ENCODE assay signal across 1 cellular context in genomic region chr17:7239091-7240027, GRCh38.
TF ChIP-seq lines count a peak whose summit lies in the region.

Gene PHF23, minus strand, starts transcription at chr17:7239457. Its CDS starts 178 bp downstream, at chr17:7239279.

TF ChIP-seq in K562, 482 proteins besides CTCF, POLR2A, EP300 and RAD21 (continued from another document and continues in another):
- TF ChIP-seq, protein P1, sequence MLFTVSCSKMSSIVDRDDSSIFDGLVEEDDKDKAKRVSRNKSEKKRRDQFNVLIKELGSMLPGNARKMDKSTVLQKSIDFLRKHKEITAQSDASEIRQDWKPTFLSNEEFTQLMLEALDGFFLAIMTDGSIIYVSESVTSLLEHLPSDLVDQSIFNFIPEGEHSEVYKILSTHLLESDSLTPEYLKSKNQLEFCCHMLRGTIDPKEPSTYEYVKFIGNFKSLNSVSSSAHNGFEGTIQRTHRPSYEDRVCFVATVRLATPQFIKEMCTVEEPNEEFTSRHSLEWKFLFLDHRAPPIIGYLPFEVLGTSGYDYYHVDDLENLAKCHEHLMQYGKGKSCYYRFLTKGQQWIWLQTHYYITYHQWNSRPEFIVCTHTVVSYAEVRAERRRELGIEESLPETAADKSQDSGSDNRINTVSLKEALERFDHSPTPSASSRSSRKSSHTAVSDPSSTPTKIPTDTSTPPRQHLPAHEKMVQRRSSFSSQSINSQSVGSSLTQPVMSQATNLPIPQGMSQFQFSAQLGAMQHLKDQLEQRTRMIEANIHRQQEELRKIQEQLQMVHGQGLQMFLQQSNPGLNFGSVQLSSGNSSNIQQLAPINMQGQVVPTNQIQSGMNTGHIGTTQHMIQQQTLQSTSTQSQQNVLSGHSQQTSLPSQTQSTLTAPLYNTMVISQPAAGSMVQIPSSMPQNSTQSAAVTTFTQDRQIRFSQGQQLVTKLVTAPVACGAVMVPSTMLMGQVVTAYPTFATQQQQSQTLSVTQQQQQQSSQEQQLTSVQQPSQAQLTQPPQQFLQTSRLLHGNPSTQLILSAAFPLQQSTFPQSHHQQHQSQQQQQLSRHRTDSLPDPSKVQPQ (CRISPR knock-in tag; IDR thresholded peaks at IDR 0.05; ENCODE audit: borderline replicate concordance) = no peak
- TF ChIP-seq PURB (CRISPR knock-in tag; IDR thresholded peaks at IDR 0.05; ENCODE audit: low read depth) (no peak), KDM4B (IDR thresholded peaks at IDR 0.05; ENCODE audit: borderline replicate concordance in 2 of 2, low read depth in 1 of 2) (peak in 1 of 2 experiments; percentile 93; a peak in 2 of 4 replicates), ETV1 (tag; conservative IDR thresholded peaks at IDR 0.05; ENCODE audit: low read depth) (peak; percentile 85), DPF2 (IDR thresholded peaks at IDR 0.05) (peak; percentile 17; the same call in 1 of the 2 replicates), NCOA2 (IDR thresholded peaks at IDR 0.05; ENCODE audit: partially characterized antibody in 2 of 2) (no peak), ZNF23 (CRISPR knock-in tag; IDR thresholded peaks at IDR 0.05) (no peak), ELF4 (CRISPR knock-in tag; IDR thresholded peaks at IDR 0.05) (peak; percentile 43; the same call in 1 of the 2 replicates), NCOA6 (IDR thresholded peaks at IDR 0.05) (no peak), ATF1 (CRISPR knock-in tag; IDR thresholded peaks at IDR 0.05) (no peak), ATF1 (tag; IDR thresholded peaks at IDR 0.05) (peak; percentile 42; the same call in 1 of the 2 replicates), YY1 (IDR thresholded peaks at IDR 0.05; ENCODE audit: borderline replicate concordance in 1 of 3, control insufficient read depth in 1 of 3, extremely low read depth in 1 of 3, insufficient read depth in 3 of 3, insufficient read length in 1 of 3, insufficient replicate concordance in 2 of 3, low read depth in 1 of 3, low read length in 2 of 3) (peak; percentile 20 to 88 (median 82)), NFIC (IDR thresholded peaks at IDR 0.05) (0 out of 2 replicates have a peak, but pooled peaks have one; percentile 8), FIP1L1 (IDR thresholded peaks at IDR 0.05; ENCODE audit: low read depth, low read length, poor library complexity, severe bottlenecking) (peak; percentile 71), ZNF12 (CRISPR knock-in tag; IDR thresholded peaks at IDR 0.05) (no peak), CHD4 (IDR thresholded peaks at IDR 0.05; ENCODE audit: insufficient read depth, insufficient replicate concordance, low read depth, low read length, poor library complexity, severe bottlenecking) (no peak), TEAD4 (IDR thresholded peaks at IDR 0.05; ENCODE audit: low read length) (no peak), TEAD4 (CRISPR knock-in tag; IDR thresholded peaks at IDR 0.05; ENCODE audit: borderline replicate concordance) (no peak), TSC22D4 (tag; IDR thresholded peaks at IDR 0.05) (no peak), SIN3B (IDR thresholded peaks at IDR 0.05; ENCODE audit: low read depth) (no peak), GATAD2A (IDR thresholded peaks at IDR 0.05) (0 out of 2 replicates have a peak, but pooled peaks have one; percentile 21), AFF4 (CRISPR knock-in tag; IDR thresholded peaks at IDR 0.05) (peak; percentile 25; the same call in 1 of the 2 replicates), ZC3H8 (IDR thresholded peaks at IDR 0.05) (no peak), PML (IDR thresholded peaks at IDR 0.05; ENCODE audit: low read length) (0 out of 2 replicates have a peak, but pooled peaks have one; percentile 39), MCM3 (IDR thresholded peaks at IDR 0.05) (no peak), TAF1 (IDR thresholded peaks at IDR 0.05; ENCODE audit: control insufficient read depth, extremely low read depth, insufficient read depth, low read length, severe bottlenecking) (peak; percentile 68), ZNF699 (CRISPR knock-in tag; IDR thresholded peaks at IDR 0.05; ENCODE audit: insufficient replicate concordance) (no peak), TSHZ1 (CRISPR knock-in tag; IDR thresholded peaks at IDR 0.05) (no peak), CBFA2T2 (conservative IDR thresholded peaks at IDR 0.05) (no peak), SLC30A9 (CRISPR knock-in tag; IDR thresholded peaks at IDR 0.05) (no peak), ZNF280A (IDR thresholded peaks at IDR 0.05; ENCODE audit: low read depth, partially characterized antibody) (no peak), NEUROD1 (IDR thresholded peaks at IDR 0.05; ENCODE audit: borderline replicate concordance, low read depth, low read length, partially characterized antibody) (no peak), E2F8 (IDR thresholded peaks at IDR 0.05; ENCODE audit: low read depth, partially characterized antibody) (peak; percentile 55), HNRNPLL (IDR thresholded peaks at IDR 0.05; ENCODE audit: low read depth, low read length, poor library complexity, severe bottlenecking) (peak; percentile 90)
- TF ChIP-seq, protein P2, sequence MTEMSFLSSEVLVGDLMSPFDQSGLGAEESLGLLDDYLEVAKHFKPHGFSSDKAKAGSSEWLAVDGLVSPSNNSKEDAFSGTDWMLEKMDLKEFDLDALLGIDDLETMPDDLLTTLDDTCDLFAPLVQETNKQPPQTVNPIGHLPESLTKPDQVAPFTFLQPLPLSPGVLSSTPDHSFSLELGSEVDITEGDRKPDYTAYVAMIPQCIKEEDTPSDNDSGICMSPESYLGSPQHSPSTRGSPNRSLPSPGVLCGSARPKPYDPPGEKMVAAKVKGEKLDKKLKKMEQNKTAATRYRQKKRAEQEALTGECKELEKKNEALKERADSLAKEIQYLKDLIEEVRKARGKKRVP (CRISPR knock-in tag; IDR thresholded peaks at IDR 0.05) = no peak
- TF ChIP-seq, protein P3, sequence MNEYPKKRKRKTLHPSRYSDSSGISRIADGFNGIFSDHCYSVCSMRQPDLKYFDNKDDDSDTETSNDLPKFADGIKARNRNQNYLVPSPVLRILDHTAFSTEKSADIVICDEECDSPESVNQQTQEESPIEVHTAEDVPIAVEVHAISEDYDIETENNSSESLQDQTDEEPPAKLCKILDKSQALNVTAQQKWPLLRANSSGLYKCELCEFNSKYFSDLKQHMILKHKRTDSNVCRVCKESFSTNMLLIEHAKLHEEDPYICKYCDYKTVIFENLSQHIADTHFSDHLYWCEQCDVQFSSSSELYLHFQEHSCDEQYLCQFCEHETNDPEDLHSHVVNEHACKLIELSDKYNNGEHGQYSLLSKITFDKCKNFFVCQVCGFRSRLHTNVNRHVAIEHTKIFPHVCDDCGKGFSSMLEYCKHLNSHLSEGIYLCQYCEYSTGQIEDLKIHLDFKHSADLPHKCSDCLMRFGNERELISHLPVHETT (CRISPR knock-in tag; conservative IDR thresholded peaks at IDR 0.05 in 1 of 2, IDR thresholded peaks at IDR 0.05 in 1 of 2) = peak in 1 of 2 experiments; percentile 81; a peak in 2 of 4 replicates
- TF ChIP-seq, protein P4, sequence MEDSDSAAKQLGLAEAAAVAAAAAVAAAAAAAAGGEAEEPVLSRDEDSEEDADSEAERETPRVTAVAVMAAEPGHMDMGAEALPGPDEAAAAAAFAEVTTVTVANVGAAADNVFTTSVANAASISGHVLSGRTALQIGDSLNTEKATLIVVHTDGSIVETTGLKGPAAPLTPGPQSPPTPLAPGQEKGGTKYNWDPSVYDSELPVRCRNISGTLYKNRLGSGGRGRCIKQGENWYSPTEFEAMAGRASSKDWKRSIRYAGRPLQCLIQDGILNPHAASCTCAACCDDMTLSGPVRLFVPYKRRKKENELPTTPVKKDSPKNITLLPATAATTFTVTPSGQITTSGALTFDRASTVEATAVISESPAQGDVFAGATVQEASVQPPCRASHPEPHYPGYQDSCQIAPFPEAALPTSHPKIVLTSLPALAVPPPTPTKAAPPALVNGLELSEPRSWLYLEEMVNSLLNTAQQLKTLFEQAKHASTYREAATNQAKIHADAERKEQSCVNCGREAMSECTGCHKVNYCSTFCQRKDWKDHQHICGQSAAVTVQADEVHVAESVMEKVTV (CRISPR knock-in tag; IDR thresholded peaks at IDR 0.05) = no peak
- TF ChIP-seq, protein P5, sequence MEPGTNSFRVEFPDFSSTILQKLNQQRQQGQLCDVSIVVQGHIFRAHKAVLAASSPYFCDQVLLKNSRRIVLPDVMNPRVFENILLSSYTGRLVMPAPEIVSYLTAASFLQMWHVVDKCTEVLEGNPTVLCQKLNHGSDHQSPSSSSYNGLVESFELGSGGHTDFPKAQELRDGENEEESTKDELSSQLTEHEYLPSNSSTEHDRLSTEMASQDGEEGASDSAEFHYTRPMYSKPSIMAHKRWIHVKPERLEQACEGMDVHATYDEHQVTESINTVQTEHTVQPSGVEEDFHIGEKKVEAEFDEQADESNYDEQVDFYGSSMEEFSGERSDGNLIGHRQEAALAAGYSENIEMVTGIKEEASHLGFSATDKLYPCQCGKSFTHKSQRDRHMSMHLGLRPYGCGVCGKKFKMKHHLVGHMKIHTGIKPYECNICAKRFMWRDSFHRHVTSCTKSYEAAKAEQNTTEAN (CRISPR knock-in tag; IDR thresholded peaks at IDR 0.05) = no peak
- TF ChIP-seq, protein P6, sequence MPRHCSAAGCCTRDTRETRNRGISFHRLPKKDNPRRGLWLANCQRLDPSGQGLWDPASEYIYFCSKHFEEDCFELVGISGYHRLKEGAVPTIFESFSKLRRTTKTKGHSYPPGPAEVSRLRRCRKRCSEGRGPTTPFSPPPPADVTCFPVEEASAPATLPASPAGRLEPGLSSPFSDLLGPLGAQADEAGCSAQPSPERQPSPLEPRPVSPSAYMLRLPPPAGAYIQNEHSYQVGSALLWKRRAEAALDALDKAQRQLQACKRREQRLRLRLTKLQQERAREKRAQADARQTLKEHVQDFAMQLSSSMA (CRISPR knock-in tag; IDR thresholded peaks at IDR 0.05) = no peak
